ENCODE assay signal across 12 cellular contexts in genomic region chr11:12091957-12092558, GRCh38. TPM values are rescaled to one million over a fixed set of nuclear protein-coding genes. Genes with fewer than 3 reads are reported as not detected.
DNase-seq lines count a peak whose midpoint lies in the region; ATAC-seq, FAIRE-seq and TF ChIP-seq lines count a peak whose summit lies in the region.
"Had no signal": no experiment of that assay in that cellular context is flagged by ENCODE, and none has a peak within 500 bp of the region (broad histone marks: within the 10 kb centered on the region; RNA-seq: fewer than 3 reads in every experiment).

No MANE protein-coding gene starts in this region.

- H3K27me3 Mint-ChIP-seq in natural killer cell treated with Interleukin-12 subunit alpha and Interleukin-12 subunit beta and Interleukin-15 and Interleukin-18, amount 100 ng/mL, for 72 hours: peaks cover 7 to 22% of the 10 kb centered on the region in 2 donors
- H3K27me3 Mint-ChIP-seq in natural killer cell (ENCODE audit: low read depth in 2 of 2): peaks cover 21 to 29% of the 10 kb centered on the region in 2 donors
- H3K27me3 Mint-ChIP-seq in activated naive CD4-positive, alpha-beta T cell treated with anti-CD3 and anti-CD28 coated beads, Interleukin-2, amount 10 ng/mL, durations not matched to agents 7 days and 5 days: peaks cover 11% of the 10 kb centered on the region

- no peak for ATAC-seq in natural killer cell treated with Interleukin-12 subunit alpha and Interleukin-12 subunit beta and Interleukin-15 and Interleukin-18, amount 100 ng/mL, for 72 hours
- ATAC-seq in natural killer cell: no peak
- peak; percentile 75 for ATAC-seq in HepG2
- ATAC-seq in HG03025 (IDR thresholded peaks at IDR 0.05; ENCODE audit: low FRiP score, unreplicated experiment): no peak

- TF ChIP-seq RAD21 in HepG2 (CRISPR knock-in tag; IDR thresholded peaks at IDR 0.05): no peak

- H3K4me3 Mint-ChIP-seq in natural killer cell treated with Interleukin-12 subunit alpha and Interleukin-12 subunit beta and Interleukin-15 and Interleukin-18, amount 100 ng/mL, for 72 hours: no peak overlapping the region
- H3K4me3 Mint-ChIP-seq in natural killer cell: no peak overlapping the region
- H3K4me3 Mint-ChIP-seq in activated naive CD4-positive, alpha-beta T cell treated with anti-CD3 and anti-CD28 coated beads, Interleukin-2, amount 10 ng/mL, durations not matched to agents 7 days and 5 days: no peak overlapping the region

- H3K9me3 ChIP-seq in HepG2 (ENCODE audit: low read length): no peaks in the 10 kb centered on the region
- H3K9me3 ChIP-seq: spleen had no signal

- peaks cover 59% of the 10 kb centered on the region for H3K4me1 ChIP-seq in HepG2 (ENCODE audit: insufficient read depth, low read length)

- peak; percentile 74 for FAIRE-seq in HepG2 (lab: Jason Lieb, UNC)

- peak overlapping the region; percentile 56 for H2AFZ ChIP-seq in HepG2 (ENCODE audit: low read length)

- no peak for TF ChIP-seq CTCF in natural killer cell (IDR thresholded peaks at IDR 0.05)
- TF ChIP-seq CTCF in HepG2 (CRISPR knock-in tag; IDR thresholded peaks at IDR 0.05): no peak

- H3K4me2 ChIP-seq in HepG2 (ENCODE audit: low read depth, low read length): peak overlapping the region; percentile 65

- H3K27ac Mint-ChIP-seq in natural killer cell treated with Interleukin-12 subunit alpha and Interleukin-12 subunit beta and Interleukin-15 and Interleukin-18, amount 100 ng/mL, for 72 hours: peak overlapping the region; percentile 21 to 40
- H3K27ac Mint-ChIP-seq in natural killer cell: no peak overlapping the region
- H3K27ac Mint-ChIP-seq in activated naive CD4-positive, alpha-beta T cell treated with anti-CD3 and anti-CD28 coated beads, Interleukin-2, amount 10 ng/mL, durations not matched to agents 7 days and 5 days: no peak overlapping the region

- no TSS peak for BruUV-seq in HepG2 (replicated peaks; lab: Mats Ljungman, UMichigan)

- intact Hi-C loops in natural killer cell (cut with micrococcal nuclease): no loop called here
- intact Hi-C loops in HepG2 (cut with micrococcal nuclease; ENCODE audit: unreplicated experiment): no loop called here

- H3K4me1 Mint-ChIP-seq in natural killer cell treated with Interleukin-12 subunit alpha and Interleukin-12 subunit beta and Interleukin-15 and Interleukin-18, amount 100 ng/mL, for 72 hours (ENCODE audit: low read depth in 2 of 2): peaks cover 32 to 40% of the 10 kb centered on the region in 2 donors
- peaks cover 39 to 57% of the 10 kb centered on the region in 2 donors for H3K4me1 Mint-ChIP-seq in natural killer cell
- H3K4me1 Mint-ChIP-seq in activated naive CD4-positive, alpha-beta T cell treated with anti-CD3 and anti-CD28 coated beads, Interleukin-2, amount 10 ng/mL, durations not matched to agents 7 days and 5 days: peaks cover 61% of the 10 kb centered on the region

- H3K9ac ChIP-seq in HepG2 (ENCODE audit: insufficient read depth, low read depth, low read length): no peak overlapping the region

- no peaks in the 10 kb centered on the region for H3K36me3 ChIP-seq in HepG2 (replicated peaks in 1 of 2; ENCODE audit: control insufficient read depth in 1 of 2, insufficient read depth in 2 of 2, low read length in 2 of 2)
- H3K36me3 ChIP-seq: spleen had no signal

- in situ Hi-C loops in HepG2 (cut with HindIII; ENCODE audit: extremely low pct_ligation_motif_present, low pct_unique_long_range_greater_than_20kb): no loop called here

- CTCF ChIA-PET in HepG2 (lab: Yijun Ruan, JAX; ENCODE audit: low intra/inter-chr PET ratio, low total read pairs): no interaction called here
- CTCF ChIA-PET in activated naive CD4-positive, alpha-beta T cell treated with anti-CD3 and anti-CD28 coated beads, Interleukin-2, amount 10 ng/mL, durations not matched to agents 7 days and 5 days (lab: Charles Lee): no interaction called here

- no peaks in the 10 kb centered on the region for H4K20me1 ChIP-seq in HepG2 (ENCODE audit: insufficient read depth, low read length)

- peak; percentile 12 for DNase-seq in natural killer cell treated with Interleukin-12 subunit alpha and Interleukin-12 subunit beta and Interleukin-15 and Interleukin-18, amount 100 ng/mL, for 72 hours (ENCODE audit: low spot score)
- DNase-seq in natural killer cell (no peak), HepG2 (ENCODE audit: low spot score) (peak; percentile 44), NOMO-1 treated with DMSO at 0.1 percent for 48 hours (lab: John Stamatoyannopoulos, UW; ENCODE audit: unreplicated experiment) (no peak)
- no peak for DNase-seq in activated naive CD4-positive, alpha-beta T cell (lab: John Stamatoyannopoulos, UW)
- DNase-seq in activated naive CD4-positive, alpha-beta T cell treated with anti-CD3 and anti-CD28 coated beads, Interleukin-2, amount 10 ng/mL, durations not matched to agents 7 days and 5 days: no peak
- DNase-seq: EL, KBM-7, SHP77, spleen had no signal

- no peaks in the 10 kb centered on the region for H3K27me3 ChIP-seq in HepG2 (ENCODE audit: control insufficient read depth in 1 of 2, insufficient read depth in 2 of 2, low read length in 2 of 2)
- H3K27me3 ChIP-seq: spleen had no signal

- no peaks in the 10 kb centered on the region for H3K36me3 Mint-ChIP-seq in natural killer cell treated with Interleukin-12 subunit alpha and Interleukin-12 subunit beta and Interleukin-15 and Interleukin-18, amount 100 ng/mL, for 72 hours
- no peaks in the 10 kb centered on the region for H3K36me3 Mint-ChIP-seq in natural killer cell
- no peaks in the 10 kb centered on the region for H3K36me3 Mint-ChIP-seq in activated naive CD4-positive, alpha-beta T cell treated with anti-CD3 and anti-CD28 coated beads, Interleukin-2, amount 10 ng/mL, durations not matched to agents 7 days and 5 days

- H3K79me2 ChIP-seq in HepG2 (ENCODE audit: insufficient read depth, low read length): no peaks in the 10 kb centered on the region

- peak overlapping the region; percentile 24 for H3K27ac ChIP-seq in angular gyrus (ENCODE audit: low read depth, low read length)
- no peak overlapping the region for H3K27ac ChIP-seq in HepG2 (ENCODE audit: extremely low read length, insufficient read depth, low read length)

- WGBS in HepG2 (ENCODE audit: low lambda C conversion rate): 2% methylated on average over 4 of the region's 4 CpGs

- no peak for TF ChIP-seq POLR2A in HepG2 (IDR thresholded peaks at IDR 0.05; ENCODE audit: insufficient read depth in 1 of 2, low read depth in 2 of 2, low read length in 2 of 2)

- TF ChIP-seq EP300 in HepG2 (IDR thresholded peaks at IDR 0.05; ENCODE audit: low read depth in 2 of 2, low read length in 2 of 2): no peak
- no peak for TF ChIP-seq EP300 in HepG2 (CRISPR knock-in tag; IDR thresholded peaks at IDR 0.05; ENCODE audit: borderline replicate concordance)

- peak overlapping the region in 1 of 3 experiments; percentile 7; a peak in 1 of 6 replicates for H3K4me3 ChIP-seq in HepG2 (replicated peaks in 1 of 3; ENCODE audit: insufficient read depth in 1 of 3, low read depth in 2 of 3, low read length in 3 of 3)
- H3K4me3 ChIP-seq: spleen had no signal

- no peaks in the 10 kb centered on the region for H3K9me3 Mint-ChIP-seq in natural killer cell treated with Interleukin-12 subunit alpha and Interleukin-12 subunit beta and Interleukin-15 and Interleukin-18, amount 100 ng/mL, for 72 hours
- no peaks in the 10 kb centered on the region for H3K9me3 Mint-ChIP-seq in natural killer cell
- H3K9me3 Mint-ChIP-seq in activated naive CD4-positive, alpha-beta T cell treated with anti-CD3 and anti-CD28 coated beads, Interleukin-2, amount 10 ng/mL, durations not matched to agents 7 days and 5 days: no peaks in the 10 kb centered on the region

- POLR2A ChIA-PET in HepG2 (lab: Yijun Ruan, JAX): interaction anchor here (1.1 kb wide), 2 partner anchors 25 to 156 kb away, joined by 3 to 9 read pairs; no protein-coding TSS in a partner anchor

TF ChIP-seq in HepG2, 621 proteins besides CTCF, POLR2A, EP300 and RAD21 (continues in another document):
- no peak for TF ChIP-seq KDM3A (CRISPR knock-in tag; IDR thresholded peaks at IDR 0.05; ENCODE audit: low read depth)
- TF ChIP-seq TEAD3 (CRISPR knock-in tag; optimal IDR thresholded peaks at IDR 0.05; ENCODE audit: borderline replicate concordance): peak; percentile 44
- no peak for TF ChIP-seq HNF4A (CRISPR knock-in tag; IDR thresholded peaks at IDR 0.05)
- 0 out of 2 replicates have a peak, but pooled peaks have one; percentile 10 for TF ChIP-seq ZNF556 (CRISPR knock-in tag; IDR thresholded peaks at IDR 0.05; ENCODE audit: borderline replicate concordance)

RNA-seq across cellular contexts. Expression of gene MICAL2, which starts 18.3 kb away (rescaled TPM):
- 10 to 100 TPM; 19.9 to 39.6 TPM for total RNA-seq in natural killer cell treated with Interleukin-12 subunit alpha and Interleukin-12 subunit beta and Interleukin-15 and Interleukin-18, amount 100 ng/mL, for 72 hours
- total RNA-seq in natural killer cell (10 to 100 TPM; 54.6 to 68.6 (median 57.4) TPM), HepG2 (2016; rRNA removed; fragmentation: Illumina TruSeq; extraction: Trizol) (1.1 and 1.4 TPM in 2 replicates)
- 0.18 and 0.51 TPM in 2 replicates for total RNA-seq in HepG2 (2016; cell fraction: cytosol; rRNA removed; fragmentation: Illumina TruSeq; extraction: Trizol; ENCODE audit: low read depth)
- 1.1 and 1.7 TPM in 2 replicates for total RNA-seq in HepG2 (2016; cell fraction: insoluble cytoplasmic fraction; rRNA removed; fragmentation: Illumina TruSeq; extraction: Trizol)
- total RNA-seq in HepG2 (2016; cell fraction: membrane; rRNA removed; fragmentation: Illumina TruSeq; extraction: Trizol): 1.1 and 1.3 TPM in 2 replicates
- total RNA-seq in HepG2 (2016; cell fraction: nucleus; rRNA removed; fragmentation: Illumina TruSeq; extraction: Trizol): 1.6 and 3.7 TPM in 2 replicates
- 0.59 and 0.78 TPM in 2 replicates for polyA plus RNA-seq in HepG2 (2011; rRNA removed)
- 0.46 and 0.50 TPM in 2 replicates for polyA plus RNA-seq in HepG2 (2011; cell fraction: cytosol; rRNA removed)
- polyA plus RNA-seq in HepG2 (2011; cell fraction: nucleus; rRNA removed): 0.61 and 0.97 TPM in 2 replicates
- polyA plus RNA-seq in HepG2 (2012): 0.48 and 1.6 TPM in 2 replicates
- polyA plus RNA-seq in HepG2 (2016; cell fraction: cytosol; fragmentation: Illumina TruSeq; extraction: Trizol; ENCODE audit: low read depth): 0.29 and 0.53 TPM in 2 replicates
- polyA plus RNA-seq in HepG2 (2016; cell fraction: insoluble cytoplasmic fraction; fragmentation: Illumina TruSeq; extraction: Trizol; ENCODE audit: low read depth): 0.73 and 1.3 TPM in 2 replicates
- polyA plus RNA-seq in HepG2 (2016; cell fraction: membrane; fragmentation: Illumina TruSeq; extraction: Trizol; ENCODE audit: low read depth): 0.34 and 0.39 TPM in 2 replicates
- 1.2 and 2.1 TPM in 2 replicates for polyA plus RNA-seq in HepG2 (2016; cell fraction: nucleus; fragmentation: Illumina TruSeq; extraction: Trizol; ENCODE audit: insufficient read depth, low read depth)
- polyA minus RNA-seq in HepG2 (2011; rRNA and poly(A)+ RNA removed; ENCODE audit: low replicate concordance): 1.6 and 8.6 TPM in 2 replicates
- polyA minus RNA-seq in HepG2 (2011; cell fraction: cytosol; rRNA and poly(A)+ RNA removed): 0.70 and 2.7 TPM in 2 replicates
- polyA minus RNA-seq in HepG2 (2011; cell fraction: nucleus; rRNA and poly(A)+ RNA removed): 2.4 and 3.5 TPM in 2 replicates

Comparison
In these comparisons a context has a peak if more than half of its experiments do, and no peak if none do; other contexts are left out.
1. DNase-seq: peak in natural killer cell treated with Interleukin-12 subunit alpha and Interleukin-12 subunit beta and Interleukin-15 and Interleukin-18, amount 100 ng/mL, for 72 hours (single experiment) and HepG2 (single experiment); none in natural killer cell (single experiment), NOMO-1 treated with DMSO at 0.1 percent for 48 hours (single experiment), activated naive CD4-positive, alpha-beta T cell (0 of 4) and activated naive CD4-positive, alpha-beta T cell treated with anti-CD3 and anti-CD28 coated beads, Interleukin-2, amount 10 ng/mL, durations not matched to agents 7 days and 5 days (single experiment).
2. H3K27ac Mint-ChIP-seq: peak in natural killer cell treated with Interleukin-12 subunit alpha and Interleukin-12 subunit beta and Interleukin-15 and Interleukin-18, amount 100 ng/mL, for 72 hours (2 of 2); none in natural killer cell (0 of 2) and activated naive CD4-positive, alpha-beta T cell treated with anti-CD3 and anti-CD28 coated beads, Interleukin-2, amount 10 ng/mL, durations not matched to agents 7 days and 5 days (single experiment).
3. RNA of gene MICAL2, which starts 18.3 kb away (total RNA-seq): 54.6 to 68.6 TPM in natural killer cell and 19.9 to 39.6 TPM in natural killer cell treated with Interleukin-12 subunit alpha and Interleukin-12 subunit beta and Interleukin-15 and Interleukin-18, amount 100 ng/mL, for 72 hours; 0.18 to 3.7 TPM in HepG2; every median in the first group is over 4 times any median in the second.